Comparison of ENCODE assay signal across 1 cellular context in genomic region chr11:126502982-126503381, GRCh38.
TF ChIP-seq lines count a peak whose summit lies in the region.

No MANE protein-coding gene starts in this region.

TF ChIP-seq in SK-N-SH treated with all-trans-retinoic acid at 6 μM for 48 hours, 23 proteins besides CTCF, POLR2A, EP300 and RAD21 (continued from another document):
- TF ChIP-seq, protein P1, sequence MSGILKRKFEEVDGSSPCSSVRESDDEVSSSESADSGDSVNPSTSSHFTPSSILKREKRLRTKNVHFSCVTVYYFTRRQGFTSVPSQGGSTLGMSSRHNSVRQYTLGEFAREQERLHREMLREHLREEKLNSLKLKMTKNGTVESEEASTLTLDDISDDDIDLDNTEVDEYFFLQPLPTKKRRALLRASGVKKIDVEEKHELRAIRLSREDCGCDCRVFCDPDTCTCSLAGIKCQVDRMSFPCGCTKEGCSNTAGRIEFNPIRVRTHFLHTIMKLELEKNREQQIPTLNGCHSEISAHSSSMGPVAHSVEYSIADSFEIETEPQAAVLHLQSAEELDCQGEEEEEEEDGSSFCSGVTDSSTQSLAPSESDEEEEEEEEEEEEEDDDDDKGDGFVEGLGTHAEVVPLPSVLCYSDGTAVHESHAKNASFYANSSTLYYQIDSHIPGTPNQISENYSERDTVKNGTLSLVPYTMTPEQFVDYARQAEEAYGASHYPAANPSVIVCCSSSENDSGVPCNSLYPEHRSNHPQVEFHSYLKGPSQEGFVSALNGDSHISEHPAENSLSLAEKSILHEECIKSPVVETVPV (CRISPR knock-in tag; IDR thresholded peaks at IDR 0.05), result no peak
- TF ChIP-seq ZNF70 (CRISPR knock-in tag; IDR thresholded peaks at IDR 0.05) (no peak), RARB (CRISPR knock-in tag; IDR thresholded peaks at IDR 0.05) (no peak), BACH2 (CRISPR knock-in tag; IDR thresholded peaks at IDR 0.05; ENCODE audit: borderline replicate concordance) (no peak), ZFP30 (CRISPR knock-in tag; IDR thresholded peaks at IDR 0.05) (no peak), ZC3H10 (CRISPR knock-in tag; IDR thresholded peaks at IDR 0.05) (no peak)
TF ChIP-seq in SK-N-SH treated with all-trans-retinoic acid at 6 μM for 48 hours: peak in this region for 0.
